In the genomic region with DNA sequence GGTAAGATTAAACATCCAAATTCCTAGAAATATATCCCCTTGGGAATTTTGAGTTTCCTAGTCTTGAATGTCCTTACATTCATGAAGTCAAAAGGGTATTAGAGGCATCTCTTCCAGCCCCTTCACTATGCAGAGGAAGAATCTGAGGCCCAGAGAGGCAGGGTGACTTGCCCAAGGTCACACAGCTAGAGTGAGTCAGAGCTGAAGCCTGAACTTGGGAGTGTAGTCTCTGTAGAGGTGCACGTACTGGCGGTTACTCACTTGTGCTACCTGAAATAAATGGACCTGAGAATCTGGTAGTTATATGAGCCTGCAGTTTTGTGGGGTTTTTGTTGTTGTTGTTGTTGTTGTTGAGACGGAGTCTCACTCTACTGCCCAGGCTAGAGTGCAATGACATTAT, we compare ENCODE assay signal across 23 cellular contexts.
DNase-seq lines count a peak whose midpoint lies in the region; ATAC-seq, FAIRE-seq and TF ChIP-seq lines count a peak whose summit lies in the region.
"Had no signal": no experiment of that assay in that cellular context is flagged by ENCODE, and none has a peak within 500 bp of the region (broad histone marks: within the 10 kb centered on the region; RNA-seq: fewer than 3 reads in every experiment).

No MANE protein-coding gene starts in this region.

- H3K27me3 ChIP-seq in HepG2 (ENCODE audit: control insufficient read depth in 1 of 2, insufficient read depth in 2 of 2, low read length in 2 of 2) (peaks cover 2 to 7% of the 10 kb centered on the region in 2 experiments; a peak in 1 of 5 replicates), right lobe of liver (no peaks in the 10 kb centered on the region), muscle layer of colon (ENCODE audit: control insufficient read depth in 1 of 2, insufficient read depth in 2 of 2, low read length in 2 of 2) (no peaks in the 10 kb centered on the region), esophagus squamous epithelium (no peaks in the 10 kb centered on the region)
- H3K27me3 ChIP-seq: Peyer's patch had no signal

- in situ Hi-C loops in HepG2 (cut with HindIII; ENCODE audit: extremely low pct_ligation_motif_present, low pct_unique_long_range_greater_than_20kb): no loop called here

- TF ChIP-seq CTCF in HepG2 (CRISPR knock-in tag; IDR thresholded peaks at IDR 0.05) (no peak), right lobe of liver (IDR thresholded peaks at IDR 0.05) (no peak), esophagus squamous epithelium (IDR thresholded peaks at IDR 0.05) (no peak), omental fat pad (IDR thresholded peaks at IDR 0.05) (no peak)

- no TSS peak for BruUV-seq in HepG2 (replicated peaks; lab: Mats Ljungman, UMichigan)

- H3K27ac ChIP-seq in HepG2 (ENCODE audit: extremely low read length, insufficient read depth, low read length) (no peak overlapping the region), right lobe of liver (no peak overlapping the region), muscle layer of colon (ENCODE audit: low read depth, low read length) (peak overlapping the region; percentile 56), esophagus squamous epithelium (peak overlapping the region in 2 of 4 donors; percentile 88 to 90)
- H3K27ac ChIP-seq: 22Rv1, KMS-11, Peyer's patch had no signal

- TF ChIP-seq EP300 in HepG2 (IDR thresholded peaks at IDR 0.05; ENCODE audit: low read depth in 2 of 2, low read length in 2 of 2) (no peak), HepG2 (CRISPR knock-in tag; IDR thresholded peaks at IDR 0.05; ENCODE audit: borderline replicate concordance) (no peak)

- H3K4me2 ChIP-seq in HepG2 (ENCODE audit: low read depth, low read length): no peak overlapping the region
- H3K4me2 ChIP-seq: GM23338, KMS-11 had no signal

- H4K20me1 ChIP-seq in HepG2 (ENCODE audit: insufficient read depth, low read length): no peaks in the 10 kb centered on the region

- no peaks in the 10 kb centered on the region for H3K79me2 ChIP-seq in HepG2 (ENCODE audit: insufficient read depth, low read length)

- TF ChIP-seq POLR2A in HepG2 (IDR thresholded peaks at IDR 0.05; ENCODE audit: insufficient read depth in 1 of 2, low read depth in 2 of 2, low read length in 2 of 2): no peak
- TF ChIP-seq POLR2A in right lobe of liver (IDR thresholded peaks at IDR 0.05): no peak
- no peak for TF ChIP-seq POLR2A in esophagus squamous epithelium (IDR thresholded peaks at IDR 0.05)
- TF ChIP-seq POLR2A in GM18505 (IDR thresholded peaks at IDR 0.05; ENCODE audit: borderline replicate concordance, extremely low read depth, insufficient read depth, insufficient read length): no peak

- no peaks in the 10 kb centered on the region for H3K9me3 ChIP-seq in HepG2 (ENCODE audit: low read length)
- no peaks in the 10 kb centered on the region for H3K9me3 ChIP-seq in right lobe of liver
- H3K9me3 ChIP-seq in muscle layer of colon (ENCODE audit: low read length): no peaks in the 10 kb centered on the region
- peaks cover 0 to 8% (median 0%) of the 10 kb centered on the region in 3 donors for H3K9me3 ChIP-seq in esophagus squamous epithelium
- H3K9me3 ChIP-seq: Peyer's patch had no signal

- TF ChIP-seq RAD21 in HepG2 (CRISPR knock-in tag; IDR thresholded peaks at IDR 0.05): no peak

- no peaks in the 10 kb centered on the region for H3K36me3 ChIP-seq in HepG2 (replicated peaks in 1 of 2; ENCODE audit: control insufficient read depth in 1 of 2, insufficient read depth in 2 of 2, low read length in 2 of 2)
- no peaks in the 10 kb centered on the region for H3K36me3 ChIP-seq in right lobe of liver
- no peaks in the 10 kb centered on the region for H3K36me3 ChIP-seq in muscle layer of colon (ENCODE audit: insufficient read depth, low read length)
- H3K36me3 ChIP-seq in esophagus squamous epithelium: no peaks in the 10 kb centered on the region
- H3K36me3 ChIP-seq: Peyer's patch had no signal

- H3K4me3 ChIP-seq in HepG2 (replicated peaks in 1 of 3; ENCODE audit: insufficient read depth in 1 of 3, low read depth in 2 of 3, low read length in 3 of 3) (no peak overlapping the region), right lobe of liver (no peak overlapping the region), muscle layer of colon (ENCODE audit: low read depth in 1 of 2, low read length in 2 of 2) (no peak overlapping the region), esophagus squamous epithelium (no peak overlapping the region)
- H3K4me3 ChIP-seq: GM12878, GM23338, Peyer's patch had no signal

- WGBS in HepG2 (ENCODE audit: low lambda C conversion rate): 6% methylated on average over 3 of the region's 3 CpGs
- WGBS in right lobe of liver (ENCODE audit: insufficient coverage, low coverage, low lambda C conversion rate, missing lambda C conversion rate): 60% methylated on average over 2 of the region's 3 CpGs
- 77 to 79% methylated on average over 3 of the region's 3 CpGs for WGBS in esophagus squamous epithelium, 2 donors

- no peaks in the 10 kb centered on the region for H3K4me1 ChIP-seq in HepG2 (ENCODE audit: insufficient read depth, low read length)
- H3K4me1 ChIP-seq in right lobe of liver: peaks cover 0 to 2% (median 0%) of the 10 kb centered on the region in 4 donors
- H3K4me1 ChIP-seq in muscle layer of colon (ENCODE audit: insufficient read depth, low read length): peaks cover 88% of the 10 kb centered on the region
- peaks cover 14 to 69% (median 43%) of the 10 kb centered on the region in 3 donors for H3K4me1 ChIP-seq in esophagus squamous epithelium

- H3K9ac ChIP-seq in HepG2 (ENCODE audit: insufficient read depth, low read depth, low read length): no peak overlapping the region
- no peak overlapping the region for H3K9ac ChIP-seq in muscle layer of colon (ENCODE audit: low read length)
- H3K9ac ChIP-seq: KMS-11 had no signal

- FAIRE-seq in HepG2 (lab: Jason Lieb, UNC): no peak
- FAIRE-seq: GM12878 had no signal

- POLR2A ChIA-PET in HepG2 (lab: Yijun Ruan, JAX): no interaction called here

- intact Hi-C loops in HepG2 (cut with micrococcal nuclease; ENCODE audit: unreplicated experiment) (no loop called here), right lobe of liver (cut with DNase I) (no loop called here), esophagus squamous epithelium (cut with DNase I) (no loop called here)

- CTCF ChIA-PET in HepG2 (lab: Yijun Ruan, JAX; ENCODE audit: low intra/inter-chr PET ratio, low total read pairs): no interaction called here

- no peak for DNase-seq in activated CD4-positive, CD25-positive, alpha-beta regulatory T cell treated with anti-CD3 and anti-CD28 coated beads, Interleukin-2, amount 50 U/mL, for 72 hours
- DNase-seq in HepG2 (ENCODE audit: low spot score) (no peak), right lobe of liver (no peak), esophagus squamous epithelium (lab: John Stamatoyannopoulos, UW) (no peak), omental fat pad (ENCODE audit: low spot score) (no peak)
- DNase-seq: ACHN; C1 segment of cervical spinal cord; CD8-positive, alpha-beta T cell; DND-41; HCEC 1CT; NCI-H1105; NCI-H146; NCI-H2029 treated with DMSO at 0.1 percent for 48 hours; NCI-H524 treated with DMSO at 0.1 percent for 48 hours; NCI-H82; Peyer's patch had no signal

- H2AFZ ChIP-seq in HepG2 (ENCODE audit: low read length): no peak overlapping the region
- H2AFZ ChIP-seq: GM23338 had no signal

- ATAC-seq in activated CD4-positive, CD25-positive, alpha-beta regulatory T cell treated with anti-CD3 and anti-CD28 coated beads, Interleukin-2, amount 50 U/mL, for 24 hours: peak; percentile 55 to 62
- ATAC-seq in HepG2: no peak
- no peak for ATAC-seq in right lobe of liver
- no peak for ATAC-seq in omental fat pad (ENCODE audit: low FRiP score)
- no peak for ATAC-seq in GM18505 (IDR thresholded peaks at IDR 0.05; ENCODE audit: unreplicated experiment)
- ATAC-seq: CD8-positive, alpha-beta T cell; GM12878; GM23338 had no signal

TF ChIP-seq in HepG2, 621 proteins besides CTCF, POLR2A, EP300 and RAD21:
- TF ChIP-seq MXI1 (IDR thresholded peaks at IDR 0.05; ENCODE audit: borderline replicate concordance, low read depth, low read length) (no peak), ZNF768 (CRISPR knock-in tag; IDR thresholded peaks at IDR 0.05) (peak; percentile 50; the same call in 1 of the 2 replicates), SNRNP70 (IDR thresholded peaks at IDR 0.05; ENCODE audit: low read depth, low read length) (no peak)

Comparison
In these comparisons a context has a peak if more than half of its experiments do, and no peak if none do; other contexts are left out.
1. ATAC-seq: peak in activated CD4-positive, CD25-positive, alpha-beta regulatory T cell treated with anti-CD3 and anti-CD28 coated beads, Interleukin-2, amount 50 U/mL, for 24 hours (2 of 2); none in HepG2 (single experiment), right lobe of liver (0 of 4), omental fat pad (single experiment) and GM18505 (single experiment).